ENCODE assay signal across 17 cellular contexts in genomic region chr6:105109955-105110650, GRCh38.
"Had no signal": no experiment of that assay in that cellular context is flagged by ENCODE, and none has a peak within 500 bp of the region (broad histone marks: within the 10 kb centered on the region; RNA-seq: fewer than 3 reads in every experiment).

No MANE protein-coding gene starts in this region.

- H3K9me3 ChIP-seq: adrenal gland, esophagus squamous epithelium, right lobe of liver, uterus had no signal

- DNase-seq: activated CD4-positive, alpha-beta T cell treated with anti-CD3 and anti-CD28 coated beads for 36 hours; activated CD4-positive, alpha-beta T cell treated with anti-CD3 and anti-CD28 coated beads, Interleukin-2, amount 50 U/mL, for 48 hours; activated gamma-delta T cell; adrenal gland; cerebellar nuclear complex; cortex of kidney; effector CD8-positive, alpha-beta T cell; esophagus squamous epithelium; immature natural killer cell; left ventricle myocardium superior; naive thymus-derived CD4-positive, alpha-beta T cell; right lobe of liver; stimulated activated CD4-positive, alpha-beta T cell treated with anti-CD3 and anti-CD28 coated beads, Interleukin-4, amount 100 ng/mL, for 24 hours; uterus had no signal

- H3K4me1 ChIP-seq: adrenal gland, esophagus squamous epithelium, right lobe of liver, uterus had no signal

- H3K27me3 ChIP-seq: adrenal gland, esophagus squamous epithelium, right lobe of liver, uterus had no signal

- ATAC-seq: activated CD4-positive, alpha-beta T cell treated with anti-CD3 and anti-CD28 coated beads for 36 hours; activated naive CD4-positive, alpha-beta T cell treated with anti-CD3 and anti-CD28 coated beads, Interleukin-2, amount 50 U/mL, for 72 hours; left ventricle myocardium superior; naive thymus-derived CD4-positive, alpha-beta T cell; right lobe of liver; stimulated activated memory B cell treated with anti-CD40 and anti-IgM and Interleukin-4, amounts not matched to agents 10 μg/mL and 1 μg/mL and 100 μg/mL, for 72 hours; WTC11 had no signal

- H3K4me3 ChIP-seq: adrenal gland, esophagus squamous epithelium, right lobe of liver, uterus had no signal

- H3K36me3 ChIP-seq: adrenal gland, esophagus squamous epithelium, right lobe of liver, uterus had no signal

- H3K27ac ChIP-seq: adrenal gland, esophagus squamous epithelium, right lobe of liver, uterus had no signal
